Comparison of ENCODE assay signal across 20 cellular contexts in genomic region chr4:790466-790820, GRCh38. TPM values are rescaled to one million over a fixed set of nuclear protein-coding genes. Genes with fewer than 3 reads are reported as not detected.
DNase-seq lines count a peak whose midpoint lies in the region; ATAC-seq and TF ChIP-seq lines count a peak whose summit lies in the region.
"Had no signal": no experiment of that assay in that cellular context is flagged by ENCODE, and none has a peak within 500 bp of the region (broad histone marks: within the 10 kb centered on the region; RNA-seq: fewer than 3 reads in every experiment).

No MANE protein-coding gene starts in this region.

- no peak for ATAC-seq in GM19328 (IDR thresholded peaks at IDR 0.05; ENCODE audit: unreplicated experiment)

- TF ChIP-seq CTCF in C4-2B (conservative IDR thresholded peaks at IDR 0.05): no peak
- no peak for TF ChIP-seq CTCF in endothelial cell (IDR thresholded peaks at IDR 0.05; ENCODE audit: unreplicated experiment)
- TF ChIP-seq CTCF in osteoblast (IDR thresholded peaks at IDR 0.05; ENCODE audit: extremely low read depth, low read depth, low read length): no peak
- no peak for TF ChIP-seq CTCF in foreskin fibroblast (IDR thresholded peaks at IDR 0.05; ENCODE audit: low read depth, low read length)

- no peaks in the 10 kb centered on the region for H3K9me3 ChIP-seq in CD4-positive, alpha-beta memory T cell (ENCODE audit: control insufficient read depth in 1 of 2, low read length in 2 of 2)
- no peaks in the 10 kb centered on the region for H3K9me3 ChIP-seq in osteoblast (ENCODE audit: low read depth, low read length)
- H3K9me3 ChIP-seq: SJCRH30 had no signal

- peak overlapping the region; percentile 95 for H3K27ac ChIP-seq in C4-2B
- no peak overlapping the region for H3K27ac ChIP-seq in CD4-positive, alpha-beta memory T cell (ENCODE audit: low read depth, low read length)
- H3K27ac ChIP-seq in osteoblast (ENCODE audit: low read depth, low read length): no peak overlapping the region
- H3K27ac ChIP-seq: KMS-11, SJCRH30 had no signal

- H3K27me3 ChIP-seq in CD4-positive, alpha-beta memory T cell (ENCODE audit: insufficient read depth, low read length): peaks cover 20% of the 10 kb centered on the region
- peaks cover 61% of the 10 kb centered on the region for H3K27me3 ChIP-seq in osteoblast (ENCODE audit: insufficient read depth, low read length)
- H3K27me3 ChIP-seq: SJCRH30 had no signal

- peaks cover 19 to 30% of the 10 kb centered on the region in 2 donors for H3K27me3 Mint-ChIP-seq in CD4-positive, alpha-beta memory T cell
- peaks cover 27% of the 10 kb centered on the region for H3K27me3 Mint-ChIP-seq in endothelial cell (ENCODE audit: unreplicated experiment)

- CTCF ChIA-PET in CD4-positive, alpha-beta memory T cell (lab: Charles Lee; ENCODE audit: partially characterized antibody): no interaction called here

- no peaks in the 10 kb centered on the region for H4K20me1 ChIP-seq in osteoblast (ENCODE audit: insufficient read depth, low read length)

- DNase-seq in CD4-positive, alpha-beta memory T cell: no peak
- DNase-seq in endothelial cell (ENCODE audit: low spot score): no peak
- peak; percentile 62 for DNase-seq in osteoblast (ENCODE audit: insufficient read length, low spot score, missing footprints)
- no peak for DNase-seq in foreskin fibroblast
- DNase-seq in NCI-H187 (lab: John Stamatoyannopoulos, UW): no peak
- DNase-seq: AML-193, COR-L47, DMS153, GDM1, H9, MV-4-11, NCI-H1694 treated with DMSO at 0.1 percent for 48 hours, NCI-H345, NCI-H524 treated with DMSO at 0.1 percent for 48 hours had no signal

- no peaks in the 10 kb centered on the region for H3K36me3 ChIP-seq in CD4-positive, alpha-beta memory T cell (ENCODE audit: insufficient read depth, low read length)
- no peaks in the 10 kb centered on the region for H3K36me3 ChIP-seq in osteoblast (ENCODE audit: insufficient read depth, low read length)
- H3K36me3 ChIP-seq: SJCRH30 had no signal

- peak overlapping the region in 5 of 8 donors; percentile 26 to 78 (median 65) for H3K4me3 Mint-ChIP-seq in CD4-positive, alpha-beta memory T cell
- H3K4me3 Mint-ChIP-seq in endothelial cell (ENCODE audit: unreplicated experiment): no peak overlapping the region
- H3K4me3 Mint-ChIP-seq: H9 had no signal

- no peak overlapping the region for H2AFZ ChIP-seq in osteoblast (ENCODE audit: low read length)

- H3K4me1 Mint-ChIP-seq in CD4-positive, alpha-beta memory T cell: peaks cover 9 to 44% (median 19%) of the 10 kb centered on the region in 4 donors
- H3K4me1 Mint-ChIP-seq in endothelial cell (ENCODE audit: unreplicated experiment): peaks cover 6% of the 10 kb centered on the region

- intact Hi-C loops in CD4-positive, alpha-beta memory T cell (cut with micrococcal nuclease): no loop called here

- peaks cover 0 to 2% (median 0%) of the 10 kb centered on the region in 8 donors for H3K9me3 Mint-ChIP-seq in CD4-positive, alpha-beta memory T cell
- H3K9me3 Mint-ChIP-seq in endothelial cell (ENCODE audit: unreplicated experiment): no peaks in the 10 kb centered on the region
- H3K9me3 Mint-ChIP-seq: H9 had no signal

- H3K79me2 ChIP-seq in osteoblast (ENCODE audit: insufficient read depth, low read length): no peaks in the 10 kb centered on the region

- POLR2A ChIA-PET in CD4-positive, alpha-beta memory T cell (lab: Charles Lee; ENCODE audit: partially characterized antibody): no interaction called here

- no peak overlapping the region for H3K4me2 ChIP-seq in osteoblast (ENCODE audit: insufficient read depth, low read length)
- H3K4me2 ChIP-seq: KMS-11 had no signal

- no peaks in the 10 kb centered on the region for H3K36me3 Mint-ChIP-seq in CD4-positive, alpha-beta memory T cell
- H3K36me3 Mint-ChIP-seq in endothelial cell (ENCODE audit: low read depth, unreplicated experiment): peaks cover 5% of the 10 kb centered on the region

- peak overlapping the region in 2 of 7 donors; percentile 32 to 66 for H3K27ac Mint-ChIP-seq in CD4-positive, alpha-beta memory T cell
- peak overlapping the region; percentile 11 for H3K27ac Mint-ChIP-seq in endothelial cell (ENCODE audit: unreplicated experiment)
- H3K27ac Mint-ChIP-seq: CD14-positive monocyte, H9 had no signal

- H3K4me3 ChIP-seq in CD4-positive, alpha-beta memory T cell (ENCODE audit: low read length in 2 of 2): no peak overlapping the region
- H3K4me3 ChIP-seq in osteoblast (ENCODE audit: insufficient read depth, low read length): no peak overlapping the region
- no peak overlapping the region for H3K4me3 ChIP-seq in foreskin fibroblast (ENCODE audit: low read depth in 1 of 2, low read length in 2 of 2)
- H3K4me3 ChIP-seq: SJCRH30 had no signal

- H3K4me1 ChIP-seq in CD4-positive, alpha-beta memory T cell (ENCODE audit: insufficient read depth, low read length): peaks cover 52% of the 10 kb centered on the region
- H3K4me1 ChIP-seq in osteoblast (ENCODE audit: insufficient read depth, low read length): no peaks in the 10 kb centered on the region

RNA-seq across cellular contexts. Expression of gene CPLX1, which starts 35.5 kb away (rescaled TPM):
- total RNA-seq in CD4-positive, alpha-beta memory T cell: 1 to 10 TPM in 1 of 2 experiments, under 1 TPM in 1; 0.64 to 1.5 TPM
- polyA plus RNA-seq in CD4-positive, alpha-beta memory T cell: under 1 TPM in 1 of 2 donors, not detected in 1; 0.26 TPM
- total RNA-seq in endothelial cell (ENCODE audit: unreplicated experiment) (0.46 TPM), osteoblast (not detected in 2 replicates)
- total RNA-seq: Daoy had no signal
- polyA plus RNA-seq: CD14-positive monocyte had no signal
